9 cellular contexts compared by ENCODE assay signal in genomic region chr4:17781831-17782287, GRCh38. TPM values are rescaled to one million over a fixed set of nuclear protein-coding genes. Genes with fewer than 3 reads are reported as not detected.
DNase-seq lines count a peak whose midpoint lies in the region; ATAC-seq and TF ChIP-seq lines count a peak whose summit lies in the region.
"Had no signal": no experiment of that assay in that cellular context is flagged by ENCODE, and none has a peak within 500 bp of the region (broad histone marks: within the 10 kb centered on the region; RNA-seq: fewer than 3 reads in every experiment).

No MANE protein-coding gene starts in this region.

- H3K27ac Mint-ChIP-seq in WTC11, result no peak overlapping the region

- no peaks in the 10 kb centered on the region for H3K9me3 ChIP-seq in gastroesophageal sphincter

- no peaks in the 10 kb centered on the region for H3K36me3 Mint-ChIP-seq in WTC11

- peak; percentile 28 for DNase-seq in DMS53 treated with DMSO at 0.1 percent for 48 hours (lab: John Stamatoyannopoulos, UW; ENCODE audit: unreplicated experiment)
- no peak for DNase-seq in WTC11 (ENCODE audit: low spot score)
- DNase-seq in DMS79 (lab: John Stamatoyannopoulos, UW), result no peak
- no peak for DNase-seq in NCI-H146 treated with DMSO at 0.1 percent for 48 hours (lab: John Stamatoyannopoulos, UW; ENCODE audit: unreplicated experiment)
- DNase-seq: Karpas-422 had no signal

- H3K27me3 ChIP-seq in gastroesophageal sphincter (peaks cover 16% of the 10 kb centered on the region), rectal smooth muscle tissue (ENCODE audit: control insufficient read depth, insufficient read depth, low read length) (peaks cover 12% of the 10 kb centered on the region)

- TF ChIP-seq EP300 in gastroesophageal sphincter (IDR thresholded peaks at IDR 0.05), result no peak

- H3K4me1 Mint-ChIP-seq in WTC11, result peaks cover 14% of the 10 kb centered on the region; the same call in 1 of the 2 replicates

- ATAC-seq in WTC11 (peak; percentile 73), gastroesophageal sphincter (no peak), GM18867 (IDR thresholded peaks at IDR 0.05; ENCODE audit: unreplicated experiment) (no peak), GM19023 (IDR thresholded peaks at IDR 0.05; ENCODE audit: unreplicated experiment) (no peak)

- CTCF ChIA-PET in WTC11 (lab: Charles Lee), result interaction anchor here (1.4 to 1.7 kb wide), 2 partner anchors 35 to 434 kb away, joined by 3 to 5 read pairs; no protein-coding TSS in a partner anchor

- TF ChIP-seq POLR2A in gastroesophageal sphincter (IDR thresholded peaks at IDR 0.05), result no peak

- no peaks in the 10 kb centered on the region for H3K9me3 Mint-ChIP-seq in WTC11

- H3K4me3 Mint-ChIP-seq in WTC11, result peak overlapping the region; percentile 76

- H3K27me3 Mint-ChIP-seq in WTC11 (ENCODE audit: low read depth), result peaks cover 60% of the 10 kb centered on the region

- POLR2A ChIA-PET in WTC11 (lab: Charles Lee), result interaction anchor here (0.6 kb wide), 1 partner anchor 18 kb away, joined by 3 read pairs; no protein-coding TSS in a partner anchor

- no peak overlapping the region for H3K27ac ChIP-seq in gastroesophageal sphincter
- no peak overlapping the region for H3K27ac ChIP-seq in rectal smooth muscle tissue (ENCODE audit: low read depth, low read length)

- TF ChIP-seq CTCF in WTC11 (IDR thresholded peaks at IDR 0.05), result no peak
- TF ChIP-seq CTCF in gastroesophageal sphincter (IDR thresholded peaks at IDR 0.05), result no peak

- H3K4me3 ChIP-seq in gastroesophageal sphincter (peak overlapping the region; percentile 17 to 52), rectal smooth muscle tissue (ENCODE audit: low read length) (peak overlapping the region; percentile 61)

- H3K9ac ChIP-seq in rectal smooth muscle tissue (ENCODE audit: low read length), result no peak overlapping the region

- 6 to 11% methylated on average over 8 to 16 of the region's 27 CpGs for WGBS in gastroesophageal sphincter (ENCODE audit: low coverage in 1 of 2), 2 donors

- H3K36me3 ChIP-seq in gastroesophageal sphincter, result no peaks in the 10 kb centered on the region
- H3K36me3 ChIP-seq in rectal smooth muscle tissue (ENCODE audit: control insufficient read depth, insufficient read depth, low read length), result no peaks in the 10 kb centered on the region

- H3K4me1 ChIP-seq in gastroesophageal sphincter (peaks cover 0 to 21% (median 10%) of the 10 kb centered on the region in 3 donors), rectal smooth muscle tissue (ENCODE audit: control insufficient read depth, insufficient read depth, low read length) (peaks cover 5% of the 10 kb centered on the region)

TF ChIP-seq in WTC11, 78 proteins besides CTCF, POLR2A, EP300 and RAD21:
- TF ChIP-seq STAT6 (CRISPR knock-in tag; conservative IDR thresholded peaks at IDR 0.05; ENCODE audit: low read depth), result no peak
- TF ChIP-seq JAZF1 (CRISPR knock-in tag; IDR thresholded peaks at IDR 0.05), result no peak
- no peak for TF ChIP-seq ZNF671 (CRISPR knock-in tag; IDR thresholded peaks at IDR 0.05)
- TF ChIP-seq MYBL2 (CRISPR knock-in tag; IDR thresholded peaks at IDR 0.05), result no peak; the same call in 1 of the 2 replicates
- no peak for TF ChIP-seq ZNF423 (CRISPR knock-in tag; IDR thresholded peaks at IDR 0.05)
- TF ChIP-seq ZBTB43 (CRISPR knock-in tag; IDR thresholded peaks at IDR 0.05), result no peak

RNA-seq across cellular contexts. Expression of gene FAM184B, which starts 0.4 kb away (rescaled TPM):
- total RNA-seq in WTC11 (2021), result 0.11 to 0.23 TPM (median 0.17 TPM) in 3 replicates
- total RNA-seq in gastroesophageal sphincter, result under 1 TPM in 1 of 4 donors, not detected in 3; under 0.01 TPM

RNA-seq across cellular contexts. Expression of gene DCAF16, which starts 28.7 kb away (rescaled TPM):
- 43.4 to 53.6 TPM (median 49.5 TPM) in 3 replicates for total RNA-seq in WTC11 (2021)
- total RNA-seq in gastroesophageal sphincter, result 10 to 100 TPM; 20.8 to 36.4 (median 23.8) TPM

RNA-seq across cellular contexts. Expression of gene NCAPG, which starts 28.9 kb away (rescaled TPM):
- total RNA-seq in WTC11 (2021), result 54.7 to 61.9 TPM (median 55.9 TPM) in 3 replicates
- 1 to 10 TPM in 2 of 4 donors, not detected in 2; 1.4 to 3.0 TPM for total RNA-seq in gastroesophageal sphincter

Comparison
In these comparisons a context has a peak if more than half of its experiments do, and no peak if none do; other contexts are left out.
1. RNA of gene NCAPG, which starts 28.9 kb away (total RNA-seq): 54.7 to 61.9 TPM in WTC11; 1.4 to 3.0 TPM in gastroesophageal sphincter; every median in the first group is over 10 times any median in the second.